In genomic region chr1:77948841-77949424, GRCh38 we compare ENCODE assay signal across 7 cellular contexts. TPM values are rescaled to one million over a fixed set of nuclear protein-coding genes. Genes with fewer than 3 reads are reported as not detected.
DNase-seq lines count a peak whose midpoint lies in the region; ATAC-seq and TF ChIP-seq lines count a peak whose summit lies in the region.

No MANE protein-coding gene starts in this region.

- WGBS in mesenchymal stem cell: 77% methylated on average over 2 of the region's 2 CpGs

- no peak overlapping the region for H3K18ac ChIP-seq in mesenchymal stem cell (ENCODE audit: low read depth in 1 of 2, low read length in 2 of 2)

- H3K9me3 ChIP-seq in mesenchymal stem cell (ENCODE audit: control insufficient read depth, low read length): no peaks in the 10 kb centered on the region

- no peaks in the 10 kb centered on the region for H3K27me3 ChIP-seq in mesenchymal stem cell (ENCODE audit: control insufficient read depth in 1 of 2, insufficient read depth in 1 of 2, low read length in 2 of 2)

- TF ChIP-seq CTCF in GM12873 (IDR thresholded peaks at IDR 0.05; ENCODE audit: insufficient read depth, low read depth, low read length, missing control alignments): peak; percentile 12

- H3K4me2 ChIP-seq in mesenchymal stem cell (ENCODE audit: low read length, poor library complexity, severe bottlenecking): no peak overlapping the region

- H4K8ac ChIP-seq in mesenchymal stem cell (ENCODE audit: low read length): no peak overlapping the region

- no peak overlapping the region for H3K27ac ChIP-seq in mesenchymal stem cell (ENCODE audit: low read length, poor library complexity, severe bottlenecking)

- H2AFZ ChIP-seq in mesenchymal stem cell (ENCODE audit: low read depth, low read length): no peak overlapping the region

- peaks cover 13 to 99% of the 10 kb centered on the region in 2 experiments for H3K36me3 ChIP-seq in mesenchymal stem cell (ENCODE audit: control insufficient read depth in 1 of 2, insufficient read depth in 2 of 2, low read depth in 1 of 2, low read length in 2 of 2)

- peak overlapping the region; percentile 44 for H3K9ac ChIP-seq in mesenchymal stem cell (ENCODE audit: low read length)

- no peak overlapping the region for H2AK5ac ChIP-seq in mesenchymal stem cell (ENCODE audit: low read length, severe bottlenecking)

- no peak overlapping the region for H4K91ac ChIP-seq in mesenchymal stem cell (ENCODE audit: low read length)

- no peak overlapping the region for H2BK5ac ChIP-seq in mesenchymal stem cell (ENCODE audit: low read depth, low read length, poor library complexity, severe bottlenecking)

- H2BK12ac ChIP-seq in mesenchymal stem cell (ENCODE audit: low read length in 2 of 2): no peak overlapping the region

- no peak overlapping the region for H3K4me3 ChIP-seq in mesenchymal stem cell (ENCODE audit: insufficient read depth in 1 of 2, low read depth in 1 of 2, low read length in 2 of 2)

- H3K79me1 ChIP-seq in mesenchymal stem cell (replicated peaks; ENCODE audit: low read length, poor library complexity, severe bottlenecking): peaks cover 1% of the 10 kb centered on the region

- no peak overlapping the region for H2BK120ac ChIP-seq in mesenchymal stem cell (ENCODE audit: low read depth, low read length)

- no peak overlapping the region for H3K23ac ChIP-seq in mesenchymal stem cell (ENCODE audit: low read length in 2 of 2)

- H3K4me1 ChIP-seq in mesenchymal stem cell (ENCODE audit: control insufficient read depth, insufficient read depth, low read depth, low read length): peaks cover 3% of the 10 kb centered on the region

- DNase-seq in astrocyte of the hippocampus (ENCODE audit: low read depth, low spot score): peak; percentile 61
- DNase-seq in mesenchymal stem cell: peak; percentile 40
- no peak for DNase-seq in COR-L47 (lab: John Stamatoyannopoulos, UW)
- DNase-seq in SKM-1 treated with dmso at 0.1 percent for 144 hours (lab: John Stamatoyannopoulos, UW; ENCODE audit: unreplicated experiment): no peak
- no peak for DNase-seq in GDM1 (lab: John Stamatoyannopoulos, UW)

- no peak overlapping the region for H3K4ac ChIP-seq in mesenchymal stem cell (ENCODE audit: low read depth in 1 of 2, low read length in 2 of 2)

- peak; percentile 43 for ATAC-seq in HG03378 (IDR thresholded peaks at IDR 0.05; ENCODE audit: unreplicated experiment)

- H2BK15ac ChIP-seq in mesenchymal stem cell (ENCODE audit: low read depth, poor library complexity, severe bottlenecking): no peak overlapping the region

- no peak overlapping the region for H3K14ac ChIP-seq in mesenchymal stem cell (ENCODE audit: low read length in 2 of 2)

RNA-seq across cellular contexts. Expression of gene FUBP1, which starts 29.9 kb away (rescaled TPM):
- polyA plus RNA-seq in mesenchymal stem cell (2013, experiment 1 of 2): 77.5 TPM
- polyA plus RNA-seq in mesenchymal stem cell (2013, experiment 2 of 2): 71.5 TPM

RNA-seq across cellular contexts. Expression of gene DNAJB4, which starts 55.8 kb away (rescaled TPM):
- 15.9 TPM for polyA plus RNA-seq in mesenchymal stem cell (2013, experiment 1 of 2)
- 16.1 TPM for polyA plus RNA-seq in mesenchymal stem cell (2013, experiment 2 of 2)

Comparison
In these comparisons a context has a peak if more than half of its experiments do, and no peak if none do; other contexts are left out.
1. DNase-seq: peak in astrocyte of the hippocampus (single experiment) and mesenchymal stem cell (single experiment); none in COR-L47 (single experiment), SKM-1 treated with dmso at 0.1 percent for 144 hours (single experiment) and GDM1 (single experiment).